Comparison of ENCODE assay signal across 8 cellular contexts in the genomic region with DNA sequence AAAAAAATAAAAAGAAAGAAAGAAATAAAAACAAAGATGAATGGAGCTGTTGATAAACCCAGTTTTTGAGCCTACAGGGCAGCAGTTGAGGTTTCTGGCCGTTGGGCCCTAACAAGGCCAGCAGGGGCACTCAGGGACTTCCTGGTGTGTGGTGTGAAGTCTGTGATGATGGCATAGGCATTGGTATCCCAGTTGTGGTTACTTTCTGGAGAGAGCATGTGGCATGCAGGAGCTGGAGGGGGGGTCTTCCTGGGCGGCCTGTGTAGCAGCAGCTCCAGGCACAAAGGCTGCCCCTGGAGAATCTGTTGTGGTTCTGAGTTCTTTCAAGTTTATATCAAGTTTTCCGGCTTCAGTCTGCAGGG. TPM values are rescaled to one million over a fixed set of nuclear protein-coding genes. Genes with fewer than 3 reads are reported as not detected.
DNase-seq lines count a peak whose midpoint lies in the region; ATAC-seq and TF ChIP-seq lines count a peak whose summit lies in the region.

No MANE protein-coding gene starts in this region.

- H3K27ac Mint-ChIP-seq in endodermal cell (peak overlapping the region; percentile 27), osteocyte (ENCODE audit: unreplicated experiment) (peak overlapping the region; percentile 100)

- no peaks in the 10 kb centered on the region for H3K27me3 Mint-ChIP-seq in endodermal cell (ENCODE audit: insufficient read depth)
- no peaks in the 10 kb centered on the region for H3K27me3 Mint-ChIP-seq in osteocyte (ENCODE audit: unreplicated experiment)

- H3K4me2 ChIP-seq in OCI-LY3 (ENCODE audit: low read length): peak overlapping the region; percentile 38

- H3K36me3 ChIP-seq in OCI-LY3 (replicated peaks; ENCODE audit: low read depth, low read length): peaks cover 14% of the 10 kb centered on the region
- no peaks in the 10 kb centered on the region for H3K36me3 ChIP-seq in endodermal cell (ENCODE audit: control insufficient read depth, insufficient read depth, low read length)

- peaks cover 7% of the 10 kb centered on the region for H3K9me3 Mint-ChIP-seq in endodermal cell
- H3K9me3 Mint-ChIP-seq in osteocyte (ENCODE audit: unreplicated experiment): no peaks in the 10 kb centered on the region

- H3K4me1 Mint-ChIP-seq in endodermal cell (peaks cover 17% of the 10 kb centered on the region), osteocyte (ENCODE audit: unreplicated experiment) (peaks cover 50% of the 10 kb centered on the region)

- DNase-seq in GM12864 (ENCODE audit: low read depth): no peak
- DNase-seq in endodermal cell: no peak
- no peak for DNase-seq in osteocyte (ENCODE audit: extremely low spot score, unreplicated experiment)
- no peak for DNase-seq in stimulated activated CD4-positive, alpha-beta T cell treated with anti-CD3 and anti-CD28 coated beads, Interleukin-4, amount 100 ng/mL, for 4 hours
- DNase-seq in RPMI8226: no peak
- DNase-seq in cerebellar cortex (ENCODE audit: low spot score): no peak

- H3K36me3 Mint-ChIP-seq in endodermal cell (ENCODE audit: low read depth) (peaks cover 2% of the 10 kb centered on the region), osteocyte (ENCODE audit: unreplicated experiment) (no peaks in the 10 kb centered on the region)

- H3K4me1 ChIP-seq in OCI-LY3 (ENCODE audit: low read length) (peaks cover 21% of the 10 kb centered on the region), endodermal cell (ENCODE audit: control insufficient read depth, insufficient read depth, low read length) (peaks cover 6% of the 10 kb centered on the region)

- H3K79me2 ChIP-seq in OCI-LY3 (ENCODE audit: low read length): peaks cover 77% of the 10 kb centered on the region

- 83 to 100% methylated on average over 1 to 3 of the region's 3 CpGs for WGBS in endodermal cell (ENCODE audit: insufficient coverage in 1 of 2, insufficient read length in 1 of 2), 2 experiments

- peaks cover 7% of the 10 kb centered on the region; the same call in 1 of the 2 replicates for H4K20me1 ChIP-seq in OCI-LY3 (ENCODE audit: insufficient read depth, low read length)

- no peak overlapping the region; the same call in 1 of the 2 replicates for H3K4me3 ChIP-seq in GM12864 (ENCODE audit: low read depth, low read length)
- peak overlapping the region; percentile 16; the same call in 1 of the 2 replicates for H3K4me3 ChIP-seq in OCI-LY3 (ENCODE audit: low read length)
- H3K4me3 ChIP-seq in endodermal cell (ENCODE audit: low read length): no peak overlapping the region

- H3K9ac ChIP-seq in OCI-LY3 (ENCODE audit: low read length) (no peak overlapping the region), endodermal cell (ENCODE audit: extremely low read depth, low read length, poor library complexity, severe bottlenecking) (no peak overlapping the region)

- H3K4me3 Mint-ChIP-seq in endodermal cell (no peak overlapping the region), osteocyte (ENCODE audit: unreplicated experiment) (peak overlapping the region; percentile 14)

- H3K9me3 ChIP-seq in OCI-LY3 (ENCODE audit: insufficient read depth, low read length) (no peaks in the 10 kb centered on the region), endodermal cell (ENCODE audit: control insufficient read depth, low read length) (peaks cover 3% of the 10 kb centered on the region)

- H3K27me3 ChIP-seq in OCI-LY3 (ENCODE audit: low read depth, low read length) (no peaks in the 10 kb centered on the region), endodermal cell (ENCODE audit: control insufficient read depth, insufficient read depth, low read length, poor library complexity, severe bottlenecking) (no peaks in the 10 kb centered on the region)

- TF ChIP-seq CTCF in GM12864 (IDR thresholded peaks at IDR 0.05; ENCODE audit: low read depth, low read length, missing control alignments) (peak; percentile 11), OCI-LY3 (IDR thresholded peaks at IDR 0.05; ENCODE audit: low read depth, low read length) (no peak), endodermal cell (conservative IDR thresholded peaks at IDR 0.05) (peak; percentile 43), osteocyte (IDR thresholded peaks at IDR 0.05) (no peak)

- no peak for ATAC-seq in GM21717 (IDR thresholded peaks at IDR 0.05; ENCODE audit: unreplicated experiment)

- H2AFZ ChIP-seq in OCI-LY3 (ENCODE audit: low read depth, low read length): no peak overlapping the region

- H3K27ac ChIP-seq in OCI-LY3 (ENCODE audit: low read length): no peak overlapping the region
- no peak overlapping the region for H3K27ac ChIP-seq in endodermal cell (ENCODE audit: low read depth, low read length)

RNA-seq across cellular contexts. Expression of a gene that starts 2.0 kb away (rescaled TPM):
- total RNA-seq in endodermal cell (10 to 100 TPM in 1 of 2 donors, 1 to 10 TPM in 1; 7.3 to 13.6 TPM), osteocyte (12.6 and 13.1 TPM in 2 replicates)
- polyA plus RNA-seq in endodermal cell (2013, experiment 1 of 2): 11.2 TPM
- 12.2 TPM for polyA plus RNA-seq in endodermal cell (2013, experiment 2 of 2)

RNA-seq across cellular contexts. Expression of a gene that starts 2.1 kb away (rescaled TPM):
- total RNA-seq in endodermal cell: 10 to 100 TPM; 26.6 to 27.8 TPM
- 84.5 TPM for polyA plus RNA-seq in endodermal cell (2013, experiment 1 of 2)
- polyA plus RNA-seq in endodermal cell (2013, experiment 2 of 2): 77.3 TPM
- 92.1 and 94.1 TPM in 2 replicates for total RNA-seq in osteocyte

Comparison
In these comparisons a context has a peak if more than half of its experiments do, and no peak if none do; other contexts are left out.
1. CTCF ChIP-seq: peak in GM12864 (single experiment) and endodermal cell (single experiment); none in OCI-LY3 (single experiment) and osteocyte (single experiment).